14 cellular contexts compared by ENCODE assay signal in genomic region chr9:101848485-101848919, GRCh38.
A peak's percentile ranks its signal among the peaks of the same experiment; 100 is the strongest.
DNase-seq lines count a peak whose midpoint lies in the region; ATAC-seq and TF ChIP-seq lines count a peak whose summit lies in the region.
"Had no signal": no experiment of that assay in that cellular context is flagged by ENCODE, and none has a peak within 500 bp of the region (broad histone marks: within the 10 kb centered on the region; RNA-seq: fewer than 3 reads in every experiment).

No MANE protein-coding gene starts in this region.

- H3K27ac ChIP-seq in left lung = no peak overlapping the region

- peak; percentile 47 for ATAC-seq in left lung
- ATAC-seq: T-helper 17 cell had no signal

- H3K4me3 ChIP-seq in left lung (no peak overlapping the region), Caco-2 (ENCODE audit: low read depth, low read length) (no peak overlapping the region)

- H3K4me3 Mint-ChIP-seq in chondrocyte (ENCODE audit: unreplicated experiment) (no peak overlapping the region), Caco-2 (ENCODE audit: unreplicated experiment) (no peak overlapping the region)
- H3K4me3 Mint-ChIP-seq: activated naive CD4-positive, alpha-beta T cell treated with anti-CD3 and anti-CD28 coated beads, Interleukin-2, amount 50 U/mL, for 24 hours; T-helper 17 cell had no signal

- H3K27me3 Mint-ChIP-seq in chondrocyte (ENCODE audit: low read depth) (peaks cover 4% of the 10 kb centered on the region), Caco-2 (ENCODE audit: insufficient read depth, unreplicated experiment) (no peaks in the 10 kb centered on the region)
- H3K27me3 Mint-ChIP-seq: T-helper 17 cell had no signal

- peaks cover 8% of the 10 kb centered on the region for H3K9me3 Mint-ChIP-seq in chondrocyte (ENCODE audit: low read depth)
- no peaks in the 10 kb centered on the region for H3K9me3 Mint-ChIP-seq in Caco-2 (ENCODE audit: unreplicated experiment)
- H3K9me3 Mint-ChIP-seq: activated naive CD4-positive, alpha-beta T cell treated with anti-CD3 and anti-CD28 coated beads, Interleukin-2, amount 50 U/mL, for 24 hours had no signal

- H3K27me3 ChIP-seq in left lung (no peaks in the 10 kb centered on the region), Caco-2 (replicated peaks; ENCODE audit: control insufficient read depth, insufficient read depth, low read length) (no peaks in the 10 kb centered on the region)

- H3K4me1 Mint-ChIP-seq in chondrocyte (ENCODE audit: low read depth) = no peaks in the 10 kb centered on the region
- H3K4me1 Mint-ChIP-seq in Caco-2 (ENCODE audit: low read depth, unreplicated experiment) = no peaks in the 10 kb centered on the region
- H3K4me1 Mint-ChIP-seq: activated naive CD4-positive, alpha-beta T cell treated with anti-CD3 and anti-CD28 coated beads, Interleukin-2, amount 50 U/mL, for 24 hours; T-helper 17 cell had no signal

- H3K9me3 ChIP-seq in left lung (no peaks in the 10 kb centered on the region), Caco-2 (no peaks in the 10 kb centered on the region)

- H3K4me1 ChIP-seq in left lung (no peaks in the 10 kb centered on the region), Caco-2 (no peaks in the 10 kb centered on the region)

- no TSS peak for BruUV-seq in Caco-2 (replicated peaks; lab: Mats Ljungman, UMichigan)

- H3K36me3 ChIP-seq in left lung = no peaks in the 10 kb centered on the region
- no peaks in the 10 kb centered on the region for H3K36me3 ChIP-seq in Caco-2 (ENCODE audit: control insufficient read depth, insufficient read depth, low read length)

- H3K36me3 Mint-ChIP-seq in chondrocyte (ENCODE audit: low read depth) = no peaks in the 10 kb centered on the region
- H3K36me3 Mint-ChIP-seq in Caco-2 (ENCODE audit: insufficient read depth, unreplicated experiment) = no peaks in the 10 kb centered on the region
- H3K36me3 Mint-ChIP-seq: activated naive CD4-positive, alpha-beta T cell treated with anti-CD3 and anti-CD28 coated beads, Interleukin-2, amount 50 U/mL, for 24 hours had no signal

- CTCF ChIA-PET in HEK293T (lab: Yijun Ruan, JAX) = no interaction called here
- CTCF ChIA-PET in Caco-2 (lab: Charles Lee) = no interaction called here

- POLR2A ChIA-PET in HEK293T (lab: Yijun Ruan, JAX) = no interaction called here
- POLR2A ChIA-PET in Caco-2 (lab: Charles Lee) = no interaction called here

- intact Hi-C loops in left lung (cut with DNase I) = no loop called here
- intact Hi-C loops in Caco-2 (cut with micrococcal nuclease; ENCODE audit: unreplicated experiment) = no loop called here

- DNase-seq in COLO829 (ENCODE audit: low spot score) (peak; percentile 31), HEK293T (ENCODE audit: extremely low spot score) (peak; percentile 19), T1000 (lab: John Stamatoyannopoulos, UW) (peak; percentile 31), left lung (no peak), activated gamma-delta T cell (lab: John Stamatoyannopoulos, UW) (no peak), chondrocyte (ENCODE audit: low spot score) (no peak), HuH-7.5 (ENCODE audit: low spot score) (no peak), Caco-2 (no peak)
- DNase-seq: activated CD4-positive, CD25-positive, alpha-beta regulatory T cell treated with anti-CD3 and anti-CD28 coated beads, Interleukin-2, amount 50 U/mL, for 72 hours; COR-L47; HCEC 1CT; midbrain; T-helper 17 cell had no signal

- no peak for TF ChIP-seq CTCF in left lung (IDR thresholded peaks at IDR 0.05)
- no peak for TF ChIP-seq CTCF in chondrocyte (IDR thresholded peaks at IDR 0.05)
- TF ChIP-seq CTCF in Caco-2 (IDR thresholded peaks at IDR 0.05; ENCODE audit: insufficient read depth in 1 of 2, low read depth in 1 of 2, low read length in 1 of 2, severe bottlenecking in 1 of 2, unreplicated experiment in 1 of 2) = no peak

- H3K27ac Mint-ChIP-seq in chondrocyte (ENCODE audit: unreplicated experiment) = no peak overlapping the region
- no peak overlapping the region for H3K27ac Mint-ChIP-seq in Caco-2 (ENCODE audit: unreplicated experiment)
- H3K27ac Mint-ChIP-seq: activated naive CD4-positive, alpha-beta T cell treated with anti-CD3 and anti-CD28 coated beads, Interleukin-2, amount 50 U/mL, for 24 hours; T-helper 17 cell had no signal

TF ChIP-seq in HEK293T, 16 proteins besides CTCF, POLR2A, EP300 and RAD21:
- TF ChIP-seq, protein P1, sequence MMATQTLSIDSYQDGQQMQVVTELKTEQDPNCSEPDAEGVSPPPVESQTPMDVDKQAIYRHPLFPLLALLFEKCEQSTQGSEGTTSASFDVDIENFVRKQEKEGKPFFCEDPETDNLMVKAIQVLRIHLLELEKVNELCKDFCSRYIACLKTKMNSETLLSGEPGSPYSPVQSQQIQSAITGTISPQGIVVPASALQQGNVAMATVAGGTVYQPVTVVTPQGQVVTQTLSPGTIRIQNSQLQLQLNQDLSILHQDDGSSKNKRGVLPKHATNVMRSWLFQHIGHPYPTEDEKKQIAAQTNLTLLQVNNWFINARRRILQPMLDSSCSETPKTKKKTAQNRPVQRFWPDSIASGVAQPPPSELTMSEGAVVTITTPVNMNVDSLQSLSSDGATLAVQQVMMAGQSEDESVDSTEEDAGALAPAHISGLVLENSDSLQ (IDR thresholded peaks at IDR 0.05) = peak; percentile 18; the same call in 1 of the 2 replicates
- TF ChIP-seq FOXM1 (IDR thresholded peaks at IDR 0.05; ENCODE audit: borderline replicate concordance) (no peak), HDGF (IDR thresholded peaks at IDR 0.05; ENCODE audit: borderline replicate concordance) (no peak)

Comparison
In these comparisons a context has a peak if more than half of its experiments do, and no peak if none do; other contexts are left out.
1. DNase-seq: peak in COLO829 (single experiment), HEK293T (single experiment) and T1000 (single experiment); none in left lung (0 of 2), activated gamma-delta T cell (single experiment), chondrocyte (single experiment), HuH-7.5 (single experiment) and Caco-2 (0 of 2).